In genomic region chr4:95540227-95540626, GRCh38 we compare ENCODE assay signal across 1 cellular context.
TF ChIP-seq lines count a peak whose summit lies in the region.

No MANE protein-coding gene starts in this region.

TF ChIP-seq in SK-N-SH treated with all-trans-retinoic acid at 6 μM for 48 hours, 23 proteins besides CTCF, POLR2A, EP300 and RAD21 (continued from another document):
- 0 out of 2 replicates have a peak, but pooled peaks have one; percentile 49 for TF ChIP-seq CREB5 (CRISPR knock-in tag; IDR thresholded peaks at IDR 0.05; ENCODE audit: low read depth)
- TF ChIP-seq PATZ1 (CRISPR knock-in tag; IDR thresholded peaks at IDR 0.05; ENCODE audit: borderline replicate concordance), result peak; percentile 82; the same call in 1 of the 2 replicates
- TF ChIP-seq TSHZ2 (CRISPR knock-in tag; IDR thresholded peaks at IDR 0.05), result peak; percentile 94
- TF ChIP-seq SNAI2 (CRISPR knock-in tag; IDR thresholded peaks at IDR 0.05), result no peak
- TF ChIP-seq TCF4 (CRISPR knock-in tag; IDR thresholded peaks at IDR 0.05; ENCODE audit: borderline replicate concordance), result peak; percentile 81; the same call in 1 of the 2 replicates
